In the genomic region with DNA sequence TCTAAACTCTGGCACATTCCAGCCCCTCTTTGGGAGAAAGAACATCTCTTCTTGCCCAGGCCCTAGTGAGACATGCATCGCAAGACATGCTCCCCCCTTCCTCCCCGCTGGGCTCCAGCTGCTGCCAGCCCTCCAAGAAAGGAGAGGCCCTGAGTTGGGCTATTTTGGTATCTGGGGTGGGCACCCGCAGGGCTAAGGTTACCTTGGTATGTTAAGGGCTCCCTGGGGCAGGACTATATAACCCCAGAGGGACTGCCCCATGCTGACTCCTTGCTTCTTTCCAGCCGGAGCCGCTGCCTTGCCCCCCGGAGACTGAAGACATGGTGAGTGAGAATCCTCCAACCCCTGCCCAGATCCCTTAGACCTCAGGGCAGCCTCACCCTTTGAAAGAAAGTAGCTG, we compare ENCODE assay signal across 21 cellular contexts. TPM values are rescaled to one million over a fixed set of nuclear protein-coding genes. Genes with fewer than 3 reads are reported as not detected.
DNase-seq lines count a peak whose midpoint lies in the region; ATAC-seq, FAIRE-seq and TF ChIP-seq lines count a peak whose summit lies in the region.
"Had no signal": no experiment of that assay in that cellular context is flagged by ENCODE, and none has a peak within 500 bp of the region (broad histone marks: within the 10 kb centered on the region; RNA-seq: fewer than 3 reads in every experiment).

TSS of gene MYL11 (plus strand) at position 265 of the 400 bp plus-strand sequence. CDS start at position 321, 56 bp downstream.

- no peak within 1 kb of the TSS for H3K56ac ChIP-seq in H1 (replicated peaks; ENCODE audit: insufficient read length, low read depth, low read length)

- no peaks in the 10 kb centered on the region for H4K20me1 ChIP-seq in H1 (replicated peaks in 1 of 2; ENCODE audit: control insufficient read depth in 1 of 2, insufficient read depth in 2 of 2, low read length in 2 of 2)

- ATAC-seq in activated CD4-positive, alpha-beta T cell treated with anti-CD3 and anti-CD28 coated beads for 36 hours: no peak
- ATAC-seq: heart left ventricle had no signal

- no peak within 1 kb of the TSS for H2AFZ ChIP-seq in H1 (ENCODE audit: low read length)

- H2BK5ac ChIP-seq in H1 (ENCODE audit: low read depth, low read length): no peak within 1 kb of the TSS

- H2BK15ac ChIP-seq in H1 (ENCODE audit: low read length): no peak within 1 kb of the TSS

- H3K23me2 ChIP-seq in H1 (ENCODE audit: low read depth, low read length): peaks cover 11% of the 10 kb centered on the region

- H3K4me1 ChIP-seq in H1 (replicated peaks in 1 of 4; ENCODE audit: control insufficient read depth in 3 of 4, insufficient read depth in 4 of 4, low read length in 3 of 4): peaks cover 0 to 9% (median 8%) of the 10 kb centered on the region in 4 experiments; a peak in 5 of 7 replicates

- H3K9ac ChIP-seq in H1 (replicated peaks in 1 of 4; ENCODE audit: extremely low read depth in 1 of 4, low read depth in 3 of 4, low read length in 3 of 4): no peak within 1 kb of the TSS; a peak in 1 of 7 replicates

- no peak within 1 kb of the TSS for H2AK5ac ChIP-seq in H1 (ENCODE audit: low read depth, low read length)

- no peak within 1 kb of the TSS for H3K4me3 ChIP-seq in WERI-Rb-1 (ENCODE audit: low read depth, low read length)
- H3K4me3 ChIP-seq in H1 (ENCODE audit: extremely low read depth in 1 of 4, insufficient read depth in 2 of 4, low read depth in 3 of 4, low read length in 4 of 4): no peak within 1 kb of the TSS
- H3K4me3 ChIP-seq: heart left ventricle, Peyer's patch, vagina had no signal

- H2BK20ac ChIP-seq in H1 (ENCODE audit: low read length): no peak within 1 kb of the TSS

- WGBS in H1 (ENCODE audit: extremely low coverage in 1 of 2, insufficient coverage in 1 of 2, insufficient read length in 1 of 2, insufficient replicate concordance in 2 of 2, low coverage in 1 of 2, low lambda C conversion rate in 2 of 2, missing lambda C conversion rate in 1 of 2), 2 experiments: 86% methylated on average over 5 of the region's 6 CpGs; no CpG with 5 or more reads in 1 of the 2 experiments

- no peak within 1 kb of the TSS for H3K23ac ChIP-seq in H1 (ENCODE audit: insufficient read length)

- H3K4me2 ChIP-seq in H1 (ENCODE audit: insufficient read depth in 1 of 2, low read depth in 2 of 2, low read length in 2 of 2): no peak within 1 kb of the TSS; a peak in 1 of 4 replicates

- no peak within 1 kb of the TSS for H2BK120ac ChIP-seq in H1 (replicated peaks; ENCODE audit: low read depth, low read length)

- no peak within 1 kb of the TSS for H3K4ac ChIP-seq in H1 (replicated peaks; ENCODE audit: insufficient read length, low read depth, low read length)

- no peak for DNase-seq in activated CD4-positive, alpha-beta T cell treated with anti-CD3 and anti-CD28 coated beads for 36 hours
- no peak for DNase-seq in activated CD4-positive, alpha-beta T cell treated with anti-CD3 and anti-CD28 coated beads for 1 hour
- no peak for DNase-seq in WERI-Rb-1
- no peak for DNase-seq in H1 (ENCODE audit: low read depth in 1 of 2, low spot score in 2 of 2)
- no peak for DNase-seq in progenitor cell of endocrine pancreas (ENCODE audit: low spot score, unreplicated experiment)
- no peak for DNase-seq in NCI-H1092 (lab: John Stamatoyannopoulos, UW)
- DNase-seq in NCI-H128 (lab: John Stamatoyannopoulos, UW; ENCODE audit: unreplicated experiment): no peak
- no peak for DNase-seq in dermis blood vessel endothelial cell
- DNase-seq: activated CD4-positive, alpha-beta T cell treated with anti-CD3 and anti-CD28 coated beads, Interleukin-2, amount 50 U/mL, for 4 hours; cerebellar nuclear complex; erythroblast; NCI-H2029 treated with DMSO at 0.1 percent for 48 hours; Peyer's patch; stimulated activated CD4-positive, alpha-beta T cell treated with anti-CD3 and anti-CD28 coated beads, Interleukin-4, amount 100 ng/mL, for 24 hours had no signal

- H3K14ac ChIP-seq in H1 (ENCODE audit: insufficient read length): no peak within 1 kb of the TSS

- no peak within 1 kb of the TSS for H3K4me3 Mint-ChIP-seq in activated CD4-positive, alpha-beta T cell treated with anti-CD3 and anti-CD28 coated beads for 36 hours
- no peak within 1 kb of the TSS for H3K4me3 Mint-ChIP-seq in progenitor cell of endocrine pancreas (ENCODE audit: low read depth)

- TF ChIP-seq POLR2A in H1 (IDR thresholded peaks at IDR 0.05; ENCODE audit: control extremely low read depth in 1 of 2, low read depth in 2 of 2, low read length in 2 of 2): no peak

- H3K27me3 Mint-ChIP-seq in activated CD4-positive, alpha-beta T cell treated with anti-CD3 and anti-CD28 coated beads for 36 hours: no peaks in the 10 kb centered on the region
- no peaks in the 10 kb centered on the region for H3K27me3 Mint-ChIP-seq in progenitor cell of endocrine pancreas

- H2BK12ac ChIP-seq in H1 (ENCODE audit: low read depth, low read length): 0 out of 2 replicates have a peak within 1 kb of the TSS, but pooled peaks have one; percentile 9

- H4K91ac ChIP-seq in H1 (replicated peaks; ENCODE audit: insufficient read length, low read length): no peak within 1 kb of the TSS

- no peak within 1 kb of the TSS for H3K18ac ChIP-seq in H1 (ENCODE audit: extremely low read depth, low read length)

- H3K9me3 ChIP-seq in WERI-Rb-1 (ENCODE audit: severe bottlenecking) (no peaks in the 10 kb centered on the region), H1 (ENCODE audit: insufficient read depth in 2 of 2, low read depth in 1 of 2, low read length in 1 of 2) (no peaks in the 10 kb centered on the region)
- H3K9me3 ChIP-seq: heart left ventricle, Peyer's patch, vagina had no signal

- H3K27ac ChIP-seq in WERI-Rb-1 (peak within 1 kb of the TSS; percentile 98), H1 (ENCODE audit: low read depth, low read length) (no peak within 1 kb of the TSS)
- H3K27ac ChIP-seq: Peyer's patch had no signal

- no peak for TF ChIP-seq EP300 in H1 (IDR thresholded peaks at IDR 0.05; ENCODE audit: borderline replicate concordance in 1 of 2, low read depth in 2 of 2, low read length in 2 of 2)

- H3K36me3 ChIP-seq in WERI-Rb-1 (no peaks in the 10 kb centered on the region), H1 (ENCODE audit: control insufficient read depth in 2 of 4, insufficient read depth in 4 of 4, low read length in 3 of 4) (no peaks in the 10 kb centered on the region)
- H3K36me3 ChIP-seq: heart left ventricle, Peyer's patch, vagina had no signal

- intact Hi-C loops in activated CD4-positive, alpha-beta T cell treated with anti-CD3 and anti-CD28 coated beads for 36 hours (cut with DNase I, micrococcal nuclease): loop anchor here (5.0 to 10.0 kb wide), 3 partner anchors 33 to 1550 kb away; partner anchors contain the start of genes ATXN2L (in 1 of the 2), FUS (in 1 of the 2) and ZNF771 (in 1 of the 2)

- POLR2A ChIA-PET in activated CD4-positive, alpha-beta T cell treated with anti-CD3 and anti-CD28 coated beads for 36 hours (lab: Charles Lee): no interaction called here
- POLR2A ChIA-PET in H1 (lab: Charles Lee; ENCODE audit: partially characterized antibody): interaction anchor here (0.8 to 13.6 kb wide), 2 partner anchors 22 to 44 kb away, joined by 3 to 151 read pairs; partner anchors contain the start of gene ZNF48

- no peak within 1 kb of the TSS for H4K5ac ChIP-seq in H1 (ENCODE audit: insufficient read length, low read depth, low read length)

- CTCF ChIA-PET in activated CD4-positive, alpha-beta T cell treated with anti-CD3 and anti-CD28 coated beads for 36 hours (lab: Charles Lee): no interaction called here
- CTCF ChIA-PET in H1 (lab: Charles Lee; ENCODE audit: partially characterized antibody): interaction anchor here (0.6 kb wide), 1 partner anchor 33 kb away, joined by 3 read pairs; the partner anchor contains the start of gene ZNF771

- H4K8ac ChIP-seq in H1 (ENCODE audit: extremely low read depth, insufficient read depth, low read length): peak within 1 kb of the TSS; percentile 40; the same call in 1 of the 2 replicates

- H3K4me1 Mint-ChIP-seq in activated CD4-positive, alpha-beta T cell treated with anti-CD3 and anti-CD28 coated beads for 36 hours: peaks cover 28% of the 10 kb centered on the region
- peaks cover 17% of the 10 kb centered on the region for H3K4me1 Mint-ChIP-seq in progenitor cell of endocrine pancreas (ENCODE audit: low read depth)

- peaks cover 15% of the 10 kb centered on the region for H3K36me3 Mint-ChIP-seq in activated CD4-positive, alpha-beta T cell treated with anti-CD3 and anti-CD28 coated beads for 36 hours (ENCODE audit: low read depth)
- H3K36me3 Mint-ChIP-seq in progenitor cell of endocrine pancreas (ENCODE audit: insufficient read depth): no peaks in the 10 kb centered on the region

- H3K27ac Mint-ChIP-seq in activated CD4-positive, alpha-beta T cell treated with anti-CD3 and anti-CD28 coated beads for 36 hours: peak within 1 kb of the TSS; percentile 42
- H3K27ac Mint-ChIP-seq in progenitor cell of endocrine pancreas: peak within 1 kb of the TSS; percentile 52

- H3K27me3 ChIP-seq in WERI-Rb-1 (ENCODE audit: insufficient read depth, low read depth, severe bottlenecking) (no peaks in the 10 kb centered on the region), H1 (replicated peaks in 1 of 4; ENCODE audit: control insufficient read depth in 3 of 4, extremely low read depth in 1 of 4, insufficient read depth in 3 of 4, low read length in 3 of 4) (no peaks in the 10 kb centered on the region)
- H3K27me3 ChIP-seq: heart left ventricle, Peyer's patch, vagina had no signal

- no peaks in the 10 kb centered on the region for H3K79me1 ChIP-seq in H1 (ENCODE audit: low read depth, low read length)

- FAIRE-seq in H1 (lab: Jason Lieb, UNC): no peak
- FAIRE-seq: G401.6 had no signal

- no peaks in the 10 kb centered on the region for H3K9me3 Mint-ChIP-seq in activated CD4-positive, alpha-beta T cell treated with anti-CD3 and anti-CD28 coated beads for 36 hours (ENCODE audit: low read depth)
- no peaks in the 10 kb centered on the region for H3K9me3 Mint-ChIP-seq in progenitor cell of endocrine pancreas (ENCODE audit: low read depth)

- TF ChIP-seq CTCF in WERI-Rb-1 (IDR thresholded peaks at IDR 0.05; ENCODE audit: low read depth, low read length): no peak
- TF ChIP-seq CTCF in H1 (IDR thresholded peaks at IDR 0.05; ENCODE audit: control extremely low read depth in 1 of 3, insufficient read depth in 1 of 3, low read depth in 1 of 3, low read length in 3 of 3): no peak
- no peak for TF ChIP-seq CTCF in progenitor cell of endocrine pancreas (IDR thresholded peaks at IDR 0.05; ENCODE audit: unreplicated experiment)

- H3K79me2 ChIP-seq in H1 (ENCODE audit: control insufficient read depth in 1 of 2, insufficient read depth in 2 of 2, low read length in 2 of 2): no peaks in the 10 kb centered on the region

- TF ChIP-seq RAD21 in H1 (IDR thresholded peaks at IDR 0.05 in 1 of 2, conservative IDR thresholded peaks at IDR 0.05 in 1 of 2; ENCODE audit: low read depth in 2 of 2, low read length in 2 of 2): no peak

RNA-seq across cellular contexts. Expression of gene MYL11, which starts in this region (rescaled TPM):
- total RNA-seq in activated CD4-positive, alpha-beta T cell treated with anti-CD3 and anti-CD28 coated beads for 36 hours: 1 to 10 TPM in 1 of 2 experiments, under 1 TPM in 1; 0.69 to 1.6 TPM
- 1.2 TPM in 1 of 2 replicates, not detected in the other for total RNA-seq in H1 (2021; fragmentation: NEBNext Ultra II Directional; extraction: Animal tissue kit (Norgen Biotek cat#: 25700))
- 1.4 and 1.5 TPM in 2 replicates for polyA plus RNA-seq in H1 (2011; rRNA removed)
- polyA plus RNA-seq in H1 (2011; cell fraction: cytosol; rRNA removed): 0.98 TPM
- 0.33 TPM for polyA plus RNA-seq in H1 (2011; cell fraction: nucleus; rRNA removed)
- 0.59 to 4.0 TPM (median 2.1 TPM) in 4 replicates for polyA plus RNA-seq in H1 (2012, experiment 1 of 2)
- 4.7 TPM for polyA plus RNA-seq in H1 (2012, experiment 2 of 2)
- polyA plus RNA-seq in H1 (2013, experiment 1 of 2): 2.7 TPM
- polyA plus RNA-seq in H1 (2013, experiment 2 of 2): 4.0 TPM
- polyA minus RNA-seq in H1 (2011; rRNA and poly(A)+ RNA removed): 0.44 and 0.73 TPM in 2 replicates
- not detected for polyA minus RNA-seq in H1 (2011; cell fraction: cytosol; rRNA and poly(A)+ RNA removed)
- polyA minus RNA-seq in H1 (2011; cell fraction: nucleus; rRNA and poly(A)+ RNA removed): not detected
- total RNA-seq in progenitor cell of endocrine pancreas (2.6 and 3.5 TPM in 2 replicates), dermis blood vessel endothelial cell (not detected in 2 replicates)
- total RNA-seq: A172, heart left ventricle, HT1080, kidney epithelial cell, M059J, Peyer's patch, vagina had no signal
- polyA plus RNA-seq: heart left ventricle had no signal
